Comparison of ENCODE assay signal across 8 cellular contexts in the genomic region with DNA sequence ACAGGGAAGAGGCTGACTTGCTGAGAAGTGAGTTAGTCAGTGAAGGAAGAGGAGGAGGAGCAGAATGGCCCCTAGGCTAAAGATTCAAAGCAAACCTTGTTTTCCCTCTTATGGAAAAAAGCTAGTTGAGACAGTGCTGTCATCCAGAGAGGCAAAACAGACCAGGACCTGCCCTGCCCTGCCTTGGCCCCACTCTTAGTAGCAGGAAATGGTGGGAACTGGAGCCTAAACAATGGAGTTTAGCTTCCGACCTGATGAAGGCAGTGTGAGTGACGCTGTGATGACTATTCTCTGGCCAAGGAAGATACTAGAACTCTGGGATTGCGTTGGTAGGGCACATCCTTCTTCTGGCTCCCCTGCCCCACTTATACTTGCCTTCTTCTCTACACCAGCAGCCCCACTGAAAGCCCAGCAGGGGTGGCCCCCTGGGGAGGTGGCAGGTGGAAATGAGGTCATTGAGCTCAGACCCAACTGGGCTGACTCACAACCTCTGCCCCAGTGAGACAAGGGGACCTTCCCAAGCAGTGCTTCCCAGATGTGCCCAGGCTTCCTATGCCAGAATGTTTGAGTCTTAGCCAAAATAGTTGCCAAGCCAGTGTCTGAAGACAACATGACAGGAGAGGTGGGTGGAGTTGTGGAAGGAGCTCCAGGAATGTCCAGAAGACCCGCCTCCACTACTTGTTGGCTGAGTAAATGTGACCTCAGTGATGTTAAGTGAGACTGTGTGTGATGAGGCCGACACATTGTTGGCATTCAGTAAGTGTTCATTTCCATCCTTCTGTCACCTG. TPM values are rescaled to one million over a fixed set of nuclear protein-coding genes. Genes with fewer than 3 reads are reported as not detected.
DNase-seq lines count a peak whose midpoint lies in the region; ATAC-seq, FAIRE-seq and TF ChIP-seq lines count a peak whose summit lies in the region.

No MANE protein-coding gene starts in this region.

- CTCF ChIA-PET in HEK293 (lab: Yijun Ruan, JAX): interaction anchor here (0.6 kb wide), 1 partner anchor 10 kb away, joined by 3 read pairs; no protein-coding TSS in a partner anchor

- no peaks in the 10 kb centered on the region for H3K9me3 ChIP-seq in DND-41 (ENCODE audit: insufficient read depth, low read length, severe bottlenecking)
- H3K9me3 ChIP-seq in HEK293 (ENCODE audit: control insufficient read depth, insufficient read depth, low read depth, low read length): no peaks in the 10 kb centered on the region
- no peaks in the 10 kb centered on the region; the same call in 1 of the 2 replicates for H3K9me3 ChIP-seq in SJCRH30 (replicated peaks)

- H3K27ac ChIP-seq in DND-41 (ENCODE audit: low read length) (peak overlapping the region; percentile 62), HEK293 (ENCODE audit: extremely low read depth, low read depth, low read length) (no peak overlapping the region), SJCRH30 (peak overlapping the region; percentile 96)

- ATAC-seq in DND-41 (ENCODE audit: insufficient read depth, low read depth): peak; percentile 38; the same call in 2 of the 3 replicates

- H3K36me3 ChIP-seq in DND-41 (ENCODE audit: insufficient read depth, low read length): peaks cover 55% of the 10 kb centered on the region
- no peaks in the 10 kb centered on the region for H3K36me3 ChIP-seq in HEK293 (ENCODE audit: control insufficient read depth in 2 of 2, insufficient read depth in 1 of 2, low read length in 2 of 2)
- no peaks in the 10 kb centered on the region; the same call in 1 of the 2 replicates for H3K36me3 ChIP-seq in SJCRH30
- no peaks in the 10 kb centered on the region for H3K36me3 ChIP-seq in bronchial epithelial cell (ENCODE audit: control insufficient read depth, insufficient read depth, low read length)

- H3K9ac ChIP-seq in DND-41 (ENCODE audit: low read depth, low read length): no peak overlapping the region

- peaks cover 64% of the 10 kb centered on the region for H4K20me1 ChIP-seq in DND-41 (ENCODE audit: insufficient read depth, low read length)

- peaks cover 3% of the 10 kb centered on the region; the same call in 1 of the 2 replicates for H3K4me1 ChIP-seq in DND-41 (ENCODE audit: insufficient read depth, low read length)
- no peaks in the 10 kb centered on the region for H3K4me1 ChIP-seq in HEK293 (ENCODE audit: control insufficient read depth, insufficient read depth, low read length)
- peaks cover 27% of the 10 kb centered on the region for H3K4me1 ChIP-seq in SJCRH30

- no peak overlapping the region for H3K4me2 ChIP-seq in DND-41 (ENCODE audit: insufficient read depth, low read length)

- POLR2A ChIA-PET in HEK293 (lab: Yijun Ruan, JAX): interaction anchor here (0.7 kb wide), 1 partner anchor 8 kb away, joined by 3 read pairs; no protein-coding TSS in a partner anchor

- peak; percentile 55 for FAIRE-seq in bronchial epithelial cell (lab: Jason Lieb, UNC)

- peaks cover 94% of the 10 kb centered on the region for H3K79me2 ChIP-seq in DND-41 (ENCODE audit: insufficient read depth, low read length)

- TF ChIP-seq CTCF in DND-41 (IDR thresholded peaks at IDR 0.05; ENCODE audit: borderline replicate concordance, extremely low read depth, low read length, poor library complexity, severe bottlenecking): no peak
- no peak for TF ChIP-seq CTCF in HEK293 (tag by site-specific recombination; IDR thresholded peaks at IDR 0.05)
- TF ChIP-seq CTCF in bronchial epithelial cell (IDR thresholded peaks at IDR 0.05; ENCODE audit: insufficient read depth, low read length, severe bottlenecking): no peak

- H3K4me3 ChIP-seq in DND-41 (ENCODE audit: low read depth in 1 of 2, low read length in 2 of 2) (no peak overlapping the region), HEK293 (ENCODE audit: low read depth, low read length) (no peak overlapping the region), SJCRH30 (no peak overlapping the region), bronchial epithelial cell (ENCODE audit: low read depth, low read length) (no peak overlapping the region)

- H3K27me3 ChIP-seq in DND-41 (ENCODE audit: insufficient read depth, low read length, poor library complexity) (no peaks in the 10 kb centered on the region), SJCRH30 (no peaks in the 10 kb centered on the region), bronchial epithelial cell (ENCODE audit: control insufficient read depth, insufficient read depth, low read length) (no peaks in the 10 kb centered on the region)

- DNase-seq in DND-41: no peak
- peak; percentile 65 to 72 for DNase-seq in SJCRH30
- DNase-seq in bronchial epithelial cell (ENCODE audit: low read depth): peak; percentile 88
- DNase-seq in mucosa of gallbladder (ENCODE audit: low spot score): peak; percentile 24
- no peak for DNase-seq in GDM1 (lab: John Stamatoyannopoulos, UW)
- no peak for DNase-seq in Ammon's horn (ENCODE audit: low spot score)
- no peak for DNase-seq in NCI-H345 (lab: John Stamatoyannopoulos, UW)

- H2AFZ ChIP-seq in DND-41 (ENCODE audit: low read depth, low read length): no peak overlapping the region

TF ChIP-seq in HEK293, 187 proteins besides CTCF, POLR2A, EP300 and RAD21:
- TF ChIP-seq GLIS2 (tag by site-specific recombination; IDR thresholded peaks at IDR 0.05) (peak; percentile 49; the same call in 1 of the 2 replicates), SP3 (tag by site-specific recombination; IDR thresholded peaks at IDR 0.05) (no peak), ZNF571 (tag by site-specific recombination; IDR thresholded peaks at IDR 0.05) (no peak), ZNF133 (tag by site-specific recombination; IDR thresholded peaks at IDR 0.05) (0 out of 2 replicates have a peak, but pooled peaks have one; percentile 37), GLIS1 (tag by site-specific recombination; IDR thresholded peaks at IDR 0.05) (peak; percentile 85), ZIC2 (tag by site-specific recombination; IDR thresholded peaks at IDR 0.05) (0 out of 2 replicates have a peak, but pooled peaks have one; percentile 29)
- TF ChIP-seq, protein P1, sequence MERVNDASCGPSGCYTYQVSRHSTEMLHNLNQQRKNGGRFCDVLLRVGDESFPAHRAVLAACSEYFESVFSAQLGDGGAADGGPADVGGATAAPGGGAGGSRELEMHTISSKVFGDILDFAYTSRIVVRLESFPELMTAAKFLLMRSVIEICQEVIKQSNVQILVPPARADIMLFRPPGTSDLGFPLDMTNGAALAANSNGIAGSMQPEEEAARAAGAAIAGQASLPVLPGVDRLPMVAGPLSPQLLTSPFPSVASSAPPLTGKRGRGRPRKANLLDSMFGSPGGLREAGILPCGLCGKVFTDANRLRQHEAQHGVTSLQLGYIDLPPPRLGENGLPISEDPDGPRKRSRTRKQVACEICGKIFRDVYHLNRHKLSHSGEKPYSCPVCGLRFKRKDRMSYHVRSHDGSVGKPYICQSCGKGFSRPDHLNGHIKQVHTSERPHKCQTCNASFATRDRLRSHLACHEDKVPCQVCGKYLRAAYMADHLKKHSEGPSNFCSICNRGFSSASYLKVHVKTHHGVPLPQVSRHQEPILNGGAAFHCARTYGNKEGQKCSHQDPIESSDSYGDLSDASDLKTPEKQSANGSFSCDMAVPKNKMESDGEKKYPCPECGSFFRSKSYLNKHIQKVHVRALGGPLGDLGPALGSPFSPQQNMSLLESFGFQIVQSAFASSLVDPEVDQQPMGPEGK (tag by site-specific recombination; IDR thresholded peaks at IDR 0.05): 0 out of 2 replicates have a peak, but pooled peaks have one; percentile 18
- TF ChIP-seq, protein P2, sequence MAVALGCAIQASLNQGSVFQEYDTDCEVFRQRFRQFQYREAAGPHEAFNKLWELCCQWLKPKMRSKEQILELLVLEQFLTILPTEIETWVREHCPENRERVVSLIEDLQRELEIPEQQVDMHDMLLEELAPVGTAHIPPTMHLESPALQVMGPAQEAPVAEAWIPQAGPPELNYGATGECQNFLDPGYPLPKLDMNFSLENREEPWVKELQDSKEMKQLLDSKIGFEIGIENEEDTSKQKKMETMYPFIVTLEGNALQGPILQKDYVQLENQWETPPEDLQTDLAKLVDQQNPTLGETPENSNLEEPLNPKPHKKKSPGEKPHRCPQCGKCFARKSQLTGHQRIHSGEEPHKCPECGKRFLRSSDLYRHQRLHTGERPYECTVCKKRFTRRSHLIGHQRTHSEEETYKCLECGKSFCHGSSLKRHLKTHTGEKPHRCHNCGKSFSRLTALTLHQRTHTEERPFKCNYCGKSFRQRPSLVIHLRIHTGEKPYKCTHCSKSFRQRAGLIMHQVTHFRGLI (tag by site-specific recombination; IDR thresholded peaks at IDR 0.05): peak; percentile 92
- TF ChIP-seq, protein P3, sequence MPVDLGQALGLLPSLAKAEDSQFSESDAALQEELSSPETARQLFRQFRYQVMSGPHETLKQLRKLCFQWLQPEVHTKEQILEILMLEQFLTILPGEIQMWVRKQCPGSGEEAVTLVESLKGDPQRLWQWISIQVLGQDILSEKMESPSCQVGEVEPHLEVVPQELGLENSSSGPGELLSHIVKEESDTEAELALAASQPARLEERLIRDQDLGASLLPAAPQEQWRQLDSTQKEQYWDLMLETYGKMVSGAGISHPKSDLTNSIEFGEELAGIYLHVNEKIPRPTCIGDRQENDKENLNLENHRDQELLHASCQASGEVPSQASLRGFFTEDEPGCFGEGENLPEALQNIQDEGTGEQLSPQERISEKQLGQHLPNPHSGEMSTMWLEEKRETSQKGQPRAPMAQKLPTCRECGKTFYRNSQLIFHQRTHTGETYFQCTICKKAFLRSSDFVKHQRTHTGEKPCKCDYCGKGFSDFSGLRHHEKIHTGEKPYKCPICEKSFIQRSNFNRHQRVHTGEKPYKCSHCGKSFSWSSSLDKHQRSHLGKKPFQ (tag by site-specific recombination; IDR thresholded peaks at IDR 0.05): peak; percentile 33; the same call in 1 of the 2 replicates

RNA-seq across cellular contexts. Expression of a gene that starts 38.8 kb away (rescaled TPM):
- 247 and 249 TPM in 2 replicates for total RNA-seq in SJCRH30 (2014; rRNA removed; shearing (Covaris generic))
- total RNA-seq in bronchial epithelial cell: 63.2 and 86.1 TPM in 2 replicates
- 138 TPM for total RNA-seq in mucosa of gallbladder

Comparison
In these comparisons a context has a peak if more than half of its experiments do, and no peak if none do; other contexts are left out.
1. DNase-seq: peak in SJCRH30 (2 of 2), bronchial epithelial cell (single experiment) and mucosa of gallbladder (single experiment); none in DND-41 (single experiment), GDM1 (single experiment), Ammon's horn (single experiment) and NCI-H345 (single experiment).